In the genomic region with DNA sequence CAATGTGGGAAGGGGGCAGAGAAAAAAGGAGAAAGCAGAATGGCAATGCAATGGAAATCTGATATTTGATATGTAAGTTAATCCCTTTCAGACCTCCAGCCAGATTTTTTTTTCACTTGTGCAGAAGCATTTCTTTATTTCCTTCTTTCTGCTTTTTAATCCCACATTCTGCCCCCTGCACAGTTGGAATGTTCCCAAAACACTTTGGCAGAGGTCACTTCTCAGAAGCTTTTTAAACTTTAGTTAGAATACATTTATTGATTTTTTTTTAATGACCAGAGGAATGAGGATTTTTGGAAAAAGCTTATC, we compare ENCODE assay signal across 1 cellular context.
TF ChIP-seq lines count a peak whose summit lies in the region.

No MANE protein-coding gene starts in this region.

TF ChIP-seq in HEK293, 187 proteins besides CTCF, POLR2A, EP300 and RAD21 (continued from another document):
- TF ChIP-seq, protein P1, sequence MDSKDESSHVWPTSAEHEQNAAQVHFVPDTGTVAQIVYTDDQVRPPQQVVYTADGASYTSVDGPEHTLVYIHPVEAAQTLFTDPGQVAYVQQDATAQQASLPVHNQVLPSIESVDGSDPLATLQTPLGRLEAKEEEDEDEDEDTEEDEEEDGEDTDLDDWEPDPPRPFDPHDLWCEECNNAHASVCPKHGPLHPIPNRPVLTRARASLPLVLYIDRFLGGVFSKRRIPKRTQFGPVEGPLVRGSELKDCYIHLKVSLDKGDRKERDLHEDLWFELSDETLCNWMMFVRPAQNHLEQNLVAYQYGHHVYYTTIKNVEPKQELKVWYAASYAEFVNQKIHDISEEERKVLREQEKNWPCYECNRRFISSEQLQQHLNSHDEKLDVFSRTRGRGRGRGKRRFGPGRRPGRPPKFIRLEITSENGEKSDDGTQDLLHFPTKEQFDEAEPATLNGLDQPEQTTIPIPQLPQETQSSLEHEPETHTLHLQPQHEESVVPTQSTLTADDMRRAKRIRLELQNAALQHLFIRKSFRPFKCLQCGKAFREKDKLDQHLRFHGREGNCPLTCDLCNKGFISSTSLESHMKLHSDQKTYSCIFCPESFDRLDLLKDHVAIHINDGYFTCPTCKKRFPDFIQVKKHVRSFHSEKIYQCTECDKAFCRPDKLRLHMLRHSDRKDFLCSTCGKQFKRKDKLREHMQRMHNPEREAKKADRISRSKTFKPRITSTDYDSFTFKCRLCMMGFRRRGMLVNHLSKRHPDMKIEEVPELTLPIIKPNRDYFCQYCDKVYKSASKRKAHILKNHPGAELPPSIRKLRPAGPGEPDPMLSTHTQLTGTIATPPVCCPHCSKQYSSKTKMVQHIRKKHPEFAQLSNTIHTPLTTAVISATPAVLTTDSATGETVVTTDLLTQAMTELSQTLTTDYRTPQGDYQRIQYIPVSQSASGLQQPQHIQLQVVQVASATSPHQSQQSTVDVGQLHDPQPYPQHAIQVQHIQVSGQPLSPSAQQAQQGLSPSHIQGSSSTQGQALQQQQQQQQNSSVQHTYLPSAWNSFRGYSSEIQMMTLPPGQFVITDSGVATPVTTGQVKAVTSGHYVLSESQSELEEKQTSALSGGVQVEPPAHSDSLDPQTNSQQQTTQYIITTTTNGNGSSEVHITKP (tag by site-specific recombination; IDR thresholded peaks at IDR 0.05) = peak; percentile 68
- TF ChIP-seq ZNF37A (tag by site-specific recombination; IDR thresholded peaks at IDR 0.05) (no peak), ZFP69B (tag by site-specific recombination; IDR thresholded peaks at IDR 0.05) (no peak), ZFHX2 (tag by site-specific recombination; conservative IDR thresholded peaks at IDR 0.05) (no peak), PRDM6 (tag by site-specific recombination; IDR thresholded peaks at IDR 0.05) (peak; percentile 84), KLF7 (tag by site-specific recombination; IDR thresholded peaks at IDR 0.05; ENCODE audit: borderline replicate concordance) (no peak), MYNN (tag by site-specific recombination; IDR thresholded peaks at IDR 0.05; ENCODE audit: borderline replicate concordance) (no peak), ZNF585B (tag by site-specific recombination; IDR thresholded peaks at IDR 0.05) (no peak), ZNF184 (tag by site-specific recombination; IDR thresholded peaks at IDR 0.05) (no peak), ZBTB17 (tag by site-specific recombination; IDR thresholded peaks at IDR 0.05) (no peak), TRIM28 (IDR thresholded peaks at IDR 0.05; ENCODE audit: borderline replicate concordance, low read length) (0 out of 2 replicates have a peak, but pooled peaks have one; percentile 37), ZEB2 (tag by site-specific recombination; IDR thresholded peaks at IDR 0.05) (no peak), ZNF292 (tag by site-specific recombination; IDR thresholded peaks at IDR 0.05; ENCODE audit: borderline replicate concordance, low read depth) (no peak), ZNF366 (tag by site-specific recombination; conservative IDR thresholded peaks at IDR 0.05) (no peak), ZIC2 (tag by site-specific recombination; IDR thresholded peaks at IDR 0.05) (no peak)
- TF ChIP-seq, protein P2, sequence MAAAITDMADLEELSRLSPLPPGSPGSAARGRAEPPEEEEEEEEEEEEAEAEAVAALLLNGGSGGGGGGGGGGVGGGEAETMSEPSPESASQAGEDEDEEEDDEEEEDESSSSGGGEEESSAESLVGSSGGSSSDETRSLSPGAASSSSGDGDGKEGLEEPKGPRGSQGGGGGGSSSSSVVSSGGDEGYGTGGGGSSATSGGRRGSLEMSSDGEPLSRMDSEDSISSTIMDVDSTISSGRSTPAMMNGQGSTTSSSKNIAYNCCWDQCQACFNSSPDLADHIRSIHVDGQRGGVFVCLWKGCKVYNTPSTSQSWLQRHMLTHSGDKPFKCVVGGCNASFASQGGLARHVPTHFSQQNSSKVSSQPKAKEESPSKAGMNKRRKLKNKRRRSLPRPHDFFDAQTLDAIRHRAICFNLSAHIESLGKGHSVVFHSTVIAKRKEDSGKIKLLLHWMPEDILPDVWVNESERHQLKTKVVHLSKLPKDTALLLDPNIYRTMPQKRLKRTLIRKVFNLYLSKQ (tag by site-specific recombination; IDR thresholded peaks at IDR 0.05; ENCODE audit: borderline replicate concordance) = no peak
